12 cellular contexts compared by ENCODE assay signal in genomic region chr14:81991998-81992397, GRCh38.
A peak's percentile ranks its signal among the peaks of the same experiment; 100 is the strongest.
DNase-seq lines count a peak whose midpoint lies in the region; ATAC-seq and TF ChIP-seq lines count a peak whose summit lies in the region.
"Had no signal": no experiment of that assay in that cellular context is flagged by ENCODE, and none has a peak within 500 bp of the region (broad histone marks: within the 10 kb centered on the region; RNA-seq: fewer than 3 reads in every experiment).

No MANE protein-coding gene starts in this region.

- no peaks in the 10 kb centered on the region for H3F3A ChIP-seq in SK-N-SH (replicated peaks; ENCODE audit: insufficient read depth)

- H3K27ac Mint-ChIP-seq in activated CD4-positive, alpha-beta memory T cell treated with anti-CD3 and anti-CD28 coated beads, Interleukin-2, amount 10 ng/mL, durations not matched to agents 7 days and 5 days: no peak overlapping the region
- no peak overlapping the region for H3K27ac Mint-ChIP-seq in stimulated activated memory B cell treated with anti-CD40 and anti-IgM and Interleukin-4, amounts not matched to agents 10 μg/mL and 1 μg/mL and 100 μg/mL, for 72 hours
- H3K27ac Mint-ChIP-seq: immature natural killer cell had no signal

- H3K4me1 Mint-ChIP-seq in activated CD4-positive, alpha-beta memory T cell treated with anti-CD3 and anti-CD28 coated beads, Interleukin-2, amount 10 ng/mL, durations not matched to agents 7 days and 5 days: no peaks in the 10 kb centered on the region
- no peaks in the 10 kb centered on the region for H3K4me1 Mint-ChIP-seq in stimulated activated memory B cell treated with anti-CD40 and anti-IgM and Interleukin-4, amounts not matched to agents 10 μg/mL and 1 μg/mL and 100 μg/mL, for 72 hours
- H3K4me1 Mint-ChIP-seq: immature natural killer cell had no signal

- H2AFZ ChIP-seq in SK-N-SH (ENCODE audit: low read depth) (no peak overlapping the region), Karpas-422 (ENCODE audit: low read length) (no peak overlapping the region)

- no peaks in the 10 kb centered on the region for H3K4me1 ChIP-seq in SK-N-SH (ENCODE audit: control insufficient read depth in 1 of 2, insufficient read depth in 2 of 2, low read depth in 1 of 2, low read length in 1 of 2)
- no peaks in the 10 kb centered on the region for H3K4me1 ChIP-seq in Karpas-422 (ENCODE audit: low read length)
- H3K4me1 ChIP-seq in testis: no peaks in the 10 kb centered on the region
- H3K4me1 ChIP-seq: adrenal gland had no signal

- no peaks in the 10 kb centered on the region for H3K9me3 Mint-ChIP-seq in activated CD4-positive, alpha-beta memory T cell treated with anti-CD3 and anti-CD28 coated beads, Interleukin-2, amount 10 ng/mL, durations not matched to agents 7 days and 5 days
- H3K9me3 Mint-ChIP-seq in stimulated activated memory B cell treated with anti-CD40 and anti-IgM and Interleukin-4, amounts not matched to agents 10 μg/mL and 1 μg/mL and 100 μg/mL, for 72 hours: peaks cover 3% of the 10 kb centered on the region

- POLR2A ChIA-PET in SK-N-SH (lab: Yijun Ruan, JAX): no interaction called here
- POLR2A ChIA-PET in activated CD4-positive, alpha-beta memory T cell treated with anti-CD3 and anti-CD28 coated beads, Interleukin-2, amount 10 ng/mL, durations not matched to agents 7 days and 5 days (lab: Charles Lee): no interaction called here

- no peak for TF ChIP-seq RAD21 in SK-N-SH (IDR thresholded peaks at IDR 0.05; ENCODE audit: low read length)

- H4K20me1 ChIP-seq in SK-N-SH (ENCODE audit: insufficient read depth): no peaks in the 10 kb centered on the region
- H4K20me1 ChIP-seq in Karpas-422 (ENCODE audit: insufficient read depth, low read depth, low read length): no peaks in the 10 kb centered on the region

- H3K79me2 ChIP-seq in SK-N-SH (ENCODE audit: insufficient read depth): no peaks in the 10 kb centered on the region
- H3K79me2 ChIP-seq in Karpas-422 (ENCODE audit: low read length): no peaks in the 10 kb centered on the region

- TF ChIP-seq CTCF in SK-N-SH (IDR thresholded peaks at IDR 0.05) (peak; percentile 38), choroid plexus epithelial cell (conservative IDR thresholded peaks at IDR 0.05; ENCODE audit: low read depth, low read length) (peak; percentile 25), testis (IDR thresholded peaks at IDR 0.05) (peak in 1 of 3 experiments; percentile 6)

- H3K4me3 ChIP-seq in SK-N-SH (ENCODE audit: low read depth in 2 of 2, low read length in 1 of 2) (no peak overlapping the region), Karpas-422 (ENCODE audit: low read length) (no peak overlapping the region), choroid plexus epithelial cell (ENCODE audit: low read depth, low read length) (no peak overlapping the region), testis (no peak overlapping the region)
- H3K4me3 ChIP-seq: adrenal gland, skin epidermis had no signal

- DNase-seq in SK-N-SH: no peak
- peak; percentile 59 for DNase-seq in Karpas-422
- DNase-seq in choroid plexus epithelial cell (ENCODE audit: low read depth): peak; percentile 5
- peak; percentile 21 for DNase-seq in testis
- DNase-seq in activated CD4-positive, alpha-beta memory T cell treated with anti-CD3 and anti-CD28 coated beads, Interleukin-2, amount 10 ng/mL, durations not matched to agents 7 days and 5 days: no peak
- DNase-seq: immature natural killer cell, NCI-H345 had no signal

- ATAC-seq in SK-N-SH treated with all-trans-retinoic acid at 6 μM for 48 hours (no peak), HG03097 (IDR thresholded peaks at IDR 0.05; ENCODE audit: low FRiP score, unreplicated experiment) (no peak)
- ATAC-seq in stimulated activated memory B cell treated with anti-CD40 and anti-IgM and Interleukin-4, amounts not matched to agents 10 μg/mL and 1 μg/mL and 100 μg/mL, for 72 hours: no peak

- no peaks in the 10 kb centered on the region for H3K36me3 Mint-ChIP-seq in activated CD4-positive, alpha-beta memory T cell treated with anti-CD3 and anti-CD28 coated beads, Interleukin-2, amount 10 ng/mL, durations not matched to agents 7 days and 5 days (ENCODE audit: low read depth)
- H3K36me3 Mint-ChIP-seq in stimulated activated memory B cell treated with anti-CD40 and anti-IgM and Interleukin-4, amounts not matched to agents 10 μg/mL and 1 μg/mL and 100 μg/mL, for 72 hours: no peaks in the 10 kb centered on the region
- H3K36me3 Mint-ChIP-seq: immature natural killer cell had no signal

- H3K27me3 ChIP-seq in SK-N-SH (ENCODE audit: insufficient read depth): no peaks in the 10 kb centered on the region
- no peaks in the 10 kb centered on the region for H3K27me3 ChIP-seq in Karpas-422 (ENCODE audit: low read length)
- no peaks in the 10 kb centered on the region for H3K27me3 ChIP-seq in testis
- H3K27me3 ChIP-seq: adrenal gland had no signal

- H3K27ac ChIP-seq in SK-N-SH (ENCODE audit: low read depth in 2 of 2, low read length in 1 of 2) (no peak overlapping the region), Karpas-422 (ENCODE audit: low read length) (no peak overlapping the region), testis (no peak overlapping the region)
- H3K27ac ChIP-seq: adrenal gland, skin epidermis had no signal

- 0% methylated on average over 1 of the region's 1 CpG for WGBS in SK-N-SH (ENCODE audit: low lambda C conversion rate)
- 90 to 93% methylated on average over 1 of the region's 1 CpG for WGBS in testis, 2 donors

- no peak for TF ChIP-seq EP300 in SK-N-SH (IDR thresholded peaks at IDR 0.05; ENCODE audit: borderline replicate concordance in 1 of 2, low read depth in 1 of 2, low read length in 1 of 2)

- intact Hi-C loops in testis (cut with DNase I; ENCODE audit: low total_unique reads): no loop called here

- H3K4me2 ChIP-seq in SK-N-SH (no peak overlapping the region), Karpas-422 (ENCODE audit: low read depth, low read length, poor library complexity, severe bottlenecking) (no peak overlapping the region)

- no peaks in the 10 kb centered on the region for H3K27me3 Mint-ChIP-seq in activated CD4-positive, alpha-beta memory T cell treated with anti-CD3 and anti-CD28 coated beads, Interleukin-2, amount 10 ng/mL, durations not matched to agents 7 days and 5 days
- H3K27me3 Mint-ChIP-seq in stimulated activated memory B cell treated with anti-CD40 and anti-IgM and Interleukin-4, amounts not matched to agents 10 μg/mL and 1 μg/mL and 100 μg/mL, for 72 hours: no peaks in the 10 kb centered on the region

- no peaks in the 10 kb centered on the region for H3K36me3 ChIP-seq in SK-N-SH (replicated peaks in 1 of 2; ENCODE audit: control insufficient read depth in 1 of 2, insufficient read depth in 2 of 2, low read length in 1 of 2)
- no peaks in the 10 kb centered on the region for H3K36me3 ChIP-seq in Karpas-422 (ENCODE audit: insufficient read depth, low read length)
- H3K36me3 ChIP-seq in testis (ENCODE audit: low read depth, missing control alignments): no peaks in the 10 kb centered on the region
- H3K36me3 ChIP-seq: adrenal gland had no signal

- CTCF ChIA-PET in SK-N-SH (lab: Yijun Ruan, JAX): interaction anchor here (0.8 to 2.7 kb wide), 7 partner anchors 9 to 367 kb away, joined by 3 to 12 read pairs (median 5); no protein-coding TSS in a partner anchor
- CTCF ChIA-PET in activated CD4-positive, alpha-beta memory T cell treated with anti-CD3 and anti-CD28 coated beads, Interleukin-2, amount 10 ng/mL, durations not matched to agents 7 days and 5 days (lab: Charles Lee): interaction anchor here (0.8 to 2.3 kb wide), 4 partner anchors 9 to 426 kb away, joined by 3 to 5 read pairs (median 5); no protein-coding TSS in a partner anchor

- H3K9me2 ChIP-seq in SK-N-SH (no peaks in the 10 kb centered on the region), Karpas-422 (replicated peaks; ENCODE audit: insufficient read depth, low read length) (0 out of 2 replicates have a peak, but pooled peaks cover 3% of the 10 kb centered on the region)

- H3K9me3 ChIP-seq in SK-N-SH (no peaks in the 10 kb centered on the region), Karpas-422 (ENCODE audit: low read length) (no peaks in the 10 kb centered on the region), testis (no peaks in the 10 kb centered on the region)
- H3K9me3 ChIP-seq: adrenal gland had no signal

- no peak overlapping the region for H3K4me3 Mint-ChIP-seq in activated CD4-positive, alpha-beta memory T cell treated with anti-CD3 and anti-CD28 coated beads, Interleukin-2, amount 10 ng/mL, durations not matched to agents 7 days and 5 days
- H3K4me3 Mint-ChIP-seq in stimulated activated memory B cell treated with anti-CD40 and anti-IgM and Interleukin-4, amounts not matched to agents 10 μg/mL and 1 μg/mL and 100 μg/mL, for 72 hours: no peak overlapping the region
- H3K4me3 Mint-ChIP-seq: immature natural killer cell had no signal

- H3K9ac ChIP-seq in SK-N-SH (no peak overlapping the region), Karpas-422 (ENCODE audit: low read length) (no peak overlapping the region)

- TF ChIP-seq POLR2A in testis (IDR thresholded peaks at IDR 0.05): no peak

TF ChIP-seq in SK-N-SH, 30 proteins besides CTCF, POLR2A, EP300 and RAD21 (continues in another document):
- TF ChIP-seq POLR2AphosphoS5 (IDR thresholded peaks at IDR 0.05; ENCODE audit: low read depth, low read length): no peak
- no peak for TF ChIP-seq MAX (IDR thresholded peaks at IDR 0.05; ENCODE audit: low read depth)
- TF ChIP-seq RCOR1 (IDR thresholded peaks at IDR 0.05; ENCODE audit: low read length): no peak

TF ChIP-seq in SK-N-SH treated with all-trans-retinoic acid at 6 μM for 48 hours, 23 proteins besides CTCF, POLR2A, EP300 and RAD21:
- no peak for TF ChIP-seq OSR1 (CRISPR knock-in tag; IDR thresholded peaks at IDR 0.05)
- TF ChIP-seq, protein P1, sequence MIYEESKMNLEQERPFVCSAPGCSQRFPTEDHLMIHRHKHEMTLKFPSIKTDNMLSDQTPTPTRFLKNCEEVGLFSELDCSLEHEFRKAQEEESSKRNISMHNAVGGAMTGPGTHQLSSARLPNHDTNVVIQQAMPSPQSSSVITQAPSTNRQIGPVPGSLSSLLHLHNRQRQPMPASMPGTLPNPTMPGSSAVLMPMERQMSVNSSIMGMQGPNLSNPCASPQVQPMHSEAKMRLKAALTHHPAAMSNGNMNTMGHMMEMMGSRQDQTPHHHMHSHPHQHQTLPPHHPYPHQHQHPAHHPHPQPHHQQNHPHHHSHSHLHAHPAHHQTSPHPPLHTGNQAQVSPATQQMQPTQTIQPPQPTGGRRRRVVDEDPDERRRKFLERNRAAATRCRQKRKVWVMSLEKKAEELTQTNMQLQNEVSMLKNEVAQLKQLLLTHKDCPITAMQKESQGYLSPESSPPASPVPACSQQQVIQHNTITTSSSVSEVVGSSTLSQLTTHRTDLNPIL (CRISPR knock-in tag; IDR thresholded peaks at IDR 0.05; ENCODE audit: low read depth): no peak

Comparison
In these comparisons a context has a peak if more than half of its experiments do, and no peak if none do; other contexts are left out.
1. DNase-seq: peak in Karpas-422 (single experiment), choroid plexus epithelial cell (single experiment) and testis (single experiment); none in SK-N-SH (single experiment) and activated CD4-positive, alpha-beta memory T cell treated with anti-CD3 and anti-CD28 coated beads, Interleukin-2, amount 10 ng/mL, durations not matched to agents 7 days and 5 days (single experiment).